9 cellular contexts compared by ENCODE assay signal in genomic region chr11:86162257-86162656, GRCh38.
A peak's percentile ranks its signal among the peaks of the same experiment; 100 is the strongest.
DNase-seq lines count a peak whose midpoint lies in the region; ATAC-seq, FAIRE-seq and TF ChIP-seq lines count a peak whose summit lies in the region.
"Had no signal": no experiment of that assay in that cellular context is flagged by ENCODE, and none has a peak within 500 bp of the region (broad histone marks: within the 10 kb centered on the region; RNA-seq: fewer than 3 reads in every experiment).

No MANE protein-coding gene starts in this region.

- no peak overlapping the region for H3K4me3 Mint-ChIP-seq in activated T-helper 2 cell treated with anti-CD3 and anti-CD28 coated beads, Interferon-gamma antibody, Interleukin-2, Interleukin-4, amounts not matched to agents 10 μg/mL and 5 μg/mL and 100 μg/mL, durations not matched to agents 14 hours and 24 hours and 36 hours (ENCODE audit: low read depth)

- no peak overlapping the region for H3K27ac ChIP-seq in GM12878 (ENCODE audit: control insufficient read depth, insufficient read depth)
- peak overlapping the region; percentile 41 to 82 for H3K27ac ChIP-seq in left lung
- peak overlapping the region; percentile 53 to 77 (median 69) for H3K27ac ChIP-seq in transverse colon

- H3K9ac ChIP-seq in Loucy (ENCODE audit: low read depth, low read length, poor library complexity, severe bottlenecking) (no peak overlapping the region), GM12878 (ENCODE audit: control insufficient read depth, insufficient read depth, low read length) (no peak overlapping the region)

- TF ChIP-seq CTCF in Loucy (conservative IDR thresholded peaks at IDR 0.05; ENCODE audit: low read length) (no peak), GM12878 (IDR thresholded peaks at IDR 0.05 in 2 of 3, conservative IDR thresholded peaks at IDR 0.05 in 1 of 3; ENCODE audit: control insufficient read depth in 2 of 3, extremely low read depth in 1 of 3, insufficient read depth in 1 of 3, low read depth in 3 of 3, low read length in 3 of 3) (no peak), left lung (IDR thresholded peaks at IDR 0.05) (no peak), transverse colon (IDR thresholded peaks at IDR 0.05) (no peak)

- in situ Hi-C loops in GM12878 (cut with MboI) = no loop called here
- in situ Hi-C loops in transverse colon (cut with MboI; ENCODE audit: low pct_ligation_motif_present in 1 of 4, low pct_unique_long_range_greater_than_20kb in 1 of 4, low sequenced_read_pairs in 3 of 4) = no loop called here

- H4K20me1 ChIP-seq in Loucy (ENCODE audit: insufficient read depth, low read length, poor library complexity, severe bottlenecking) (no peaks in the 10 kb centered on the region), GM12878 (ENCODE audit: control insufficient read depth, insufficient read depth) (no peaks in the 10 kb centered on the region)

- H3K36me3 ChIP-seq in Loucy (ENCODE audit: insufficient read depth, low read length) = no peaks in the 10 kb centered on the region
- H3K36me3 ChIP-seq in GM12878 (ENCODE audit: control insufficient read depth in 2 of 2, insufficient read depth in 2 of 2, low read length in 1 of 2) = no peaks in the 10 kb centered on the region
- no peaks in the 10 kb centered on the region for H3K36me3 ChIP-seq in left lung
- H3K36me3 ChIP-seq in transverse colon = no peaks in the 10 kb centered on the region

- H3K27me3 ChIP-seq in Loucy (ENCODE audit: insufficient read depth, low read length, poor library complexity, severe bottlenecking) (no peaks in the 10 kb centered on the region), GM12878 (replicated peaks in 1 of 2; ENCODE audit: control insufficient read depth in 2 of 2, insufficient read depth in 2 of 2, low read length in 1 of 2) (no peaks in the 10 kb centered on the region), left lung (no peaks in the 10 kb centered on the region), transverse colon (no peaks in the 10 kb centered on the region)

- H2AFZ ChIP-seq in Loucy (ENCODE audit: low read length) (0 out of 2 replicates have a peak overlapping the region, but pooled peaks have one; percentile 3), GM12878 (ENCODE audit: control insufficient read depth, low read depth, low read length) (peak overlapping the region; percentile 26; the same call in 1 of the 2 replicates)

- RAD21 ChIA-PET in GM12878 (lab: Charles Lee; ENCODE audit: unreplicated experiment) = interaction anchor here (1.0 to 3.6 kb wide), 5 partner anchors 20 to 95 kb away, joined by 3 to 18 read pairs (median 3); no protein-coding TSS in a partner anchor

- peaks cover 7% of the 10 kb centered on the region for H3K9me3 Mint-ChIP-seq in activated T-helper 2 cell treated with anti-CD3 and anti-CD28 coated beads, Interferon-gamma antibody, Interleukin-2, Interleukin-4, amounts not matched to agents 10 μg/mL and 5 μg/mL and 100 μg/mL, durations not matched to agents 14 hours and 24 hours and 36 hours

- WGBS in GM12878 (ENCODE audit: insufficient coverage, insufficient replicate concordance, low lambda C conversion rate, missing lambda C conversion rate) = 0% methylated on average over 1 of the region's 1 CpG
- WGBS in transverse colon (ENCODE audit: low coverage in 1 of 2), 2 donors = 50 to 58% methylated on average over 1 of the region's 1 CpG

- POLR2A ChIA-PET in GM12878 (lab: Charles Lee) = interaction anchor here (0.5 to 0.7 kb wide), 2 partner anchors 121 to 124 kb away, joined by 3 read pairs; no protein-coding TSS in a partner anchor

- TF ChIP-seq POLR2A in GM12878 (IDR thresholded peaks at IDR 0.05; ENCODE audit: low read depth, low read length) = no peak
- TF ChIP-seq POLR2A in transverse colon (IDR thresholded peaks at IDR 0.05) = no peak

- no peak overlapping the region for H3K4me2 ChIP-seq in Loucy (ENCODE audit: low read depth, low read length, poor library complexity, severe bottlenecking)
- no peak overlapping the region for H3K4me2 ChIP-seq in GM12878 (ENCODE audit: control insufficient read depth, insufficient read depth)

- H3K27ac Mint-ChIP-seq in activated T-helper 2 cell treated with anti-CD3 and anti-CD28 coated beads, Interferon-gamma antibody, Interleukin-2, Interleukin-4, amounts not matched to agents 10 μg/mL and 5 μg/mL and 100 μg/mL, durations not matched to agents 14 hours and 24 hours and 36 hours = no peak overlapping the region

- H3K79me2 ChIP-seq in Loucy (ENCODE audit: insufficient read depth, low read length) = no peaks in the 10 kb centered on the region
- no peaks in the 10 kb centered on the region for H3K79me2 ChIP-seq in GM12878 (ENCODE audit: control insufficient read depth, insufficient read depth, low read length)

- DNase-seq in GM12878 (ENCODE audit: low read depth, low spot score) (no peak), left lung (peak in 1 of 2 donors; percentile 64), transverse colon (peak; percentile 27)
- no peak for DNase-seq in central memory CD4-positive, alpha-beta T cell
- DNase-seq in activated T-helper 2 cell treated with anti-CD3 and anti-CD28 coated beads, Interferon-gamma antibody, Interleukin-2, Interleukin-4, amounts not matched to agents 10 μg/mL and 5 μg/mL and 100 μg/mL, durations not matched to agents 14 hours and 24 hours and 36 hours (ENCODE audit: low spot score) = no peak
- DNase-seq: stimulated activated naive CD4-positive, alpha-beta T cell had no signal

- H3F3A ChIP-seq in Loucy (ENCODE audit: low read depth) = no peaks in the 10 kb centered on the region

- no peaks in the 10 kb centered on the region for H3K9me2 ChIP-seq in Loucy (replicated peaks; ENCODE audit: low read depth, low read length)

- intact Hi-C loops in GM12878 (cut with micrococcal nuclease; ENCODE audit: unreplicated experiment) = no loop called here
- intact Hi-C loops in left lung (cut with DNase I) = no loop called here
- intact Hi-C loops in transverse colon (cut with DNase I; ENCODE audit: low total_unique reads) = no loop called here
- intact Hi-C loops in activated T-helper 2 cell treated with anti-CD3 and anti-CD28 coated beads, Interferon-gamma antibody, Interleukin-2, Interleukin-4, amounts not matched to agents 10 μg/mL and 5 μg/mL and 100 μg/mL, durations not matched to agents 14 hours and 24 hours and 36 hours (cut with micrococcal nuclease) = no loop called here

- H3K4me3 ChIP-seq in Loucy (ENCODE audit: low read length, poor library complexity, severe bottlenecking) (no peak overlapping the region), GM12878 (no peak overlapping the region), left lung (no peak overlapping the region), transverse colon (no peak overlapping the region)

- peaks cover 31% of the 10 kb centered on the region for H3K4me1 Mint-ChIP-seq in activated T-helper 2 cell treated with anti-CD3 and anti-CD28 coated beads, Interferon-gamma antibody, Interleukin-2, Interleukin-4, amounts not matched to agents 10 μg/mL and 5 μg/mL and 100 μg/mL, durations not matched to agents 14 hours and 24 hours and 36 hours (ENCODE audit: low read depth)

- SMC1A ChIA-PET in GM12878 (lab: Charles Lee; ENCODE audit: uncharacterized antibody, unreplicated experiment) = interaction anchor here (0.9 to 4.3 kb wide), 12 partner anchors 9 to 94 kb away, joined by 3 to 27 read pairs (median 4); no protein-coding TSS in a partner anchor

- TF ChIP-seq EP300 in GM12878 (IDR thresholded peaks at IDR 0.05; ENCODE audit: borderline replicate concordance in 1 of 2, control insufficient read depth in 1 of 2, low read depth in 2 of 2, low read length in 2 of 2) = no peak
- no peak for TF ChIP-seq EP300 in transverse colon (IDR thresholded peaks at IDR 0.05; ENCODE audit: low read depth)

- no peak for TF ChIP-seq RAD21 in GM12878 (IDR thresholded peaks at IDR 0.05; ENCODE audit: insufficient read depth, low read depth, low read length)

- FAIRE-seq in GM12878 (lab: Jason Lieb, UNC) = no peak
- FAIRE-seq: TTC549 had no signal

- CTCF ChIA-PET in GM12878 (lab: Yijun Ruan, JAX) = interaction anchor here (1.0 to 3.6 kb wide), 3 partner anchors 14 to 31 kb away, joined by 3 to 23 read pairs (median 7); no protein-coding TSS in a partner anchor

- ATAC-seq in GM12878 = peak; percentile 29; the same call in 2 of the 3 replicates
- peak; percentile 79 for ATAC-seq in left lung
- ATAC-seq in GM21528 (IDR thresholded peaks at IDR 0.05; ENCODE audit: low FRiP score, unreplicated experiment) = no peak

- peaks cover 39% of the 10 kb centered on the region for H3K4me1 ChIP-seq in Loucy (ENCODE audit: insufficient read depth, low read length, poor library complexity, severe bottlenecking)
- peaks cover 22% of the 10 kb centered on the region for H3K4me1 ChIP-seq in GM12878 (ENCODE audit: control insufficient read depth, insufficient read depth, low read length)
- peaks cover 9 to 30% of the 10 kb centered on the region in 2 donors for H3K4me1 ChIP-seq in left lung
- H3K4me1 ChIP-seq in transverse colon = peaks cover 0 to 27% (median 12%) of the 10 kb centered on the region in 4 donors

- H3K27me3 Mint-ChIP-seq in activated T-helper 2 cell treated with anti-CD3 and anti-CD28 coated beads, Interferon-gamma antibody, Interleukin-2, Interleukin-4, amounts not matched to agents 10 μg/mL and 5 μg/mL and 100 μg/mL, durations not matched to agents 14 hours and 24 hours and 36 hours (ENCODE audit: low read depth) = no peaks in the 10 kb centered on the region

- no peaks in the 10 kb centered on the region for H3K36me3 Mint-ChIP-seq in activated T-helper 2 cell treated with anti-CD3 and anti-CD28 coated beads, Interferon-gamma antibody, Interleukin-2, Interleukin-4, amounts not matched to agents 10 μg/mL and 5 μg/mL and 100 μg/mL, durations not matched to agents 14 hours and 24 hours and 36 hours (ENCODE audit: low read depth)

- BruUV-seq in GM12878 (replicated peaks; lab: Mats Ljungman, UMichigan) = no TSS peak

- H3K9me3 ChIP-seq in Loucy (ENCODE audit: insufficient read depth, low read depth, low read length) = no peaks in the 10 kb centered on the region
- no peaks in the 10 kb centered on the region; the same call in 1 of the 3 replicates for H3K9me3 ChIP-seq in GM12878 (replicated peaks; ENCODE audit: control insufficient read depth, insufficient read depth, low read length)
- H3K9me3 ChIP-seq in left lung = no peaks in the 10 kb centered on the region
- no peaks in the 10 kb centered on the region for H3K9me3 ChIP-seq in transverse colon

TF ChIP-seq in GM12878, 131 proteins besides CTCF, POLR2A, EP300 and RAD21 (continues in another document):
- TF ChIP-seq DPF2 (IDR thresholded peaks at IDR 0.05) = no peak
